13 cellular contexts compared by ENCODE assay signal in the genomic region with DNA sequence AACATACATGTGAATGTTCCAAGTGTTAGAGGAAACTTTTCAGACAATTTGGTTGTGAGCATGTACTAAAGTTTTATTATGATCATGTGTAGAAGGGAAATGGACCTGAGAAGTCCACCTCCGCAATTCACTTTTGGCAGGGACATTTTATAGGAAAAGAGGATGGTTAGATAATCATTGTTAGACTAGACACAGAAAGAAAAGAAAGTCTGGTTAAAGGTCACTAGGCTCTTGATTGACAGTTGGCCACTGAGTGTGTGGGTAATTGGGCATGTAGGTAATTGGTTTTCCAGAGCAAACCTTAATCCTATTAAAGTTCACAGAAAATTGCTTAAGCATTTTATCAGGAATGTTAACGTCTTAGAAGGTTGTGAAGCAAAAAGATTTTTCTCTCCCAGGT.
A peak's percentile ranks its signal among the peaks of the same experiment; 100 is the strongest.
DNase-seq lines count a peak whose midpoint lies in the region; ATAC-seq and TF ChIP-seq lines count a peak whose summit lies in the region.
"Had no signal": no experiment of that assay in that cellular context is flagged by ENCODE, and none has a peak within 500 bp of the region (broad histone marks: within the 10 kb centered on the region; RNA-seq: fewer than 3 reads in every experiment).

No MANE protein-coding gene starts in this region.

- intact Hi-C loops in aorta (cut with DNase I), result loop anchor here in 1 of 2 donors (10.0 kb wide), 1 partner anchor 1117 kb away; no protein-coding TSS in a partner anchor
- intact Hi-C loops in activated CD4-positive, alpha-beta T cell treated with anti-CD3 and anti-CD28 coated beads, Interleukin-2, amount 10 ng/mL, durations not matched to agents 24 days and 14 days (cut with micrococcal nuclease), result no loop called here

- H2AFZ ChIP-seq in neural progenitor cell (replicated peaks), result no peak overlapping the region

- no peak overlapping the region for H3K27ac Mint-ChIP-seq in neural progenitor cell
- no peak overlapping the region for H3K27ac Mint-ChIP-seq in activated CD4-positive, alpha-beta T cell treated with anti-CD3 and anti-CD28 coated beads, Interleukin-2, amount 10 ng/mL, durations not matched to agents 24 days and 14 days
- H3K27ac Mint-ChIP-seq: CD14-positive monocyte; CD8-positive, alpha-beta T cell had no signal

- 88% methylated on average over 2 of the region's 2 CpGs for WGBS in aorta, 2 donors

- no peaks in the 10 kb centered on the region for H3K36me3 Mint-ChIP-seq in neural progenitor cell
- no peaks in the 10 kb centered on the region for H3K36me3 Mint-ChIP-seq in activated CD4-positive, alpha-beta T cell treated with anti-CD3 and anti-CD28 coated beads, Interleukin-2, amount 10 ng/mL, durations not matched to agents 24 days and 14 days (ENCODE audit: low read depth)
- H3K36me3 Mint-ChIP-seq: CD14-positive monocyte; CD8-positive, alpha-beta T cell had no signal

- H3K36me3 ChIP-seq in neural progenitor cell (no peaks in the 10 kb centered on the region), aorta (ENCODE audit: control insufficient read depth in 1 of 2, insufficient read depth in 2 of 2, low read length in 1 of 2) (no peaks in the 10 kb centered on the region)

- no peaks in the 10 kb centered on the region for H3K27me3 ChIP-seq in neural progenitor cell
- no peaks in the 10 kb centered on the region for H3K27me3 ChIP-seq in aorta (ENCODE audit: control insufficient read depth in 1 of 2, insufficient read depth in 2 of 2, low read length in 1 of 2)

- H3K27me3 Mint-ChIP-seq in neural progenitor cell (ENCODE audit: insufficient read depth, low read depth), result peaks cover 8% of the 10 kb centered on the region
- peaks cover 9% of the 10 kb centered on the region for H3K27me3 Mint-ChIP-seq in activated CD4-positive, alpha-beta T cell treated with anti-CD3 and anti-CD28 coated beads, Interleukin-2, amount 10 ng/mL, durations not matched to agents 24 days and 14 days

- peak overlapping the region; percentile 71 for H3K27ac ChIP-seq in neural progenitor cell
- H3K27ac ChIP-seq in aorta (ENCODE audit: low read depth in 1 of 2, low read length in 2 of 2), result no peak overlapping the region

- peaks cover 25% of the 10 kb centered on the region for H3F3A ChIP-seq in neural progenitor cell (ENCODE audit: low read depth)

- H3K4me3 ChIP-seq in neural progenitor cell (no peak overlapping the region), aorta (ENCODE audit: low read length in 2 of 2) (no peak overlapping the region)

- ATAC-seq in aorta (ENCODE audit: low FRiP score), result no peak
- ATAC-seq in HG03457 (IDR thresholded peaks at IDR 0.05; ENCODE audit: unreplicated experiment), result no peak
- ATAC-seq: CD8-positive, alpha-beta T cell had no signal

- peak overlapping the region; percentile 46 for H3K4me2 ChIP-seq in neural progenitor cell

- DNase-seq in NCI-H2227 (lab: John Stamatoyannopoulos, UW; ENCODE audit: unreplicated experiment) (peak; percentile 49), SK-N-DZ (ENCODE audit: low spot score) (peak; percentile 17), left kidney (ENCODE audit: low read depth, low spot score) (peak; percentile 52), neural progenitor cell (ENCODE audit: low spot score) (peak; percentile 64), aorta (no peak), KG1 (lab: John Stamatoyannopoulos, UW) (no peak)
- no peak for DNase-seq in activated CD4-positive, alpha-beta T cell treated with anti-CD3 and anti-CD28 coated beads, Interleukin-2, amount 10 ng/mL, durations not matched to agents 24 days and 14 days
- DNase-seq: CD8-positive, alpha-beta T cell; COR-L47; GF-D8; HCEC 1CT had no signal

- peaks cover 24% of the 10 kb centered on the region for H3K4me1 Mint-ChIP-seq in neural progenitor cell
- no peaks in the 10 kb centered on the region for H3K4me1 Mint-ChIP-seq in activated CD4-positive, alpha-beta T cell treated with anti-CD3 and anti-CD28 coated beads, Interleukin-2, amount 10 ng/mL, durations not matched to agents 24 days and 14 days
- H3K4me1 Mint-ChIP-seq: CD14-positive monocyte had no signal

- no peak overlapping the region for H3K4me3 Mint-ChIP-seq in neural progenitor cell
- H3K4me3 Mint-ChIP-seq in activated CD4-positive, alpha-beta T cell treated with anti-CD3 and anti-CD28 coated beads, Interleukin-2, amount 10 ng/mL, durations not matched to agents 24 days and 14 days, result no peak overlapping the region
- H3K4me3 Mint-ChIP-seq: CD14-positive monocyte; CD8-positive, alpha-beta T cell had no signal

- no peaks in the 10 kb centered on the region for H3K79me2 ChIP-seq in neural progenitor cell (ENCODE audit: low read depth)

- H3K9me3 ChIP-seq in neural progenitor cell (ENCODE audit: low read depth) (no peaks in the 10 kb centered on the region), aorta (ENCODE audit: control insufficient read depth, low read length) (no peaks in the 10 kb centered on the region)

- no peak for TF ChIP-seq CTCF in neural progenitor cell (IDR thresholded peaks at IDR 0.05)

- no peaks in the 10 kb centered on the region for H4K20me1 ChIP-seq in neural progenitor cell (ENCODE audit: low read depth)

- H3K4me1 ChIP-seq in neural progenitor cell, result peaks cover 34% of the 10 kb centered on the region
- no peaks in the 10 kb centered on the region for H3K4me1 ChIP-seq in aorta (ENCODE audit: control insufficient read depth in 1 of 2, insufficient read depth in 2 of 2, low read length in 2 of 2)

- no peaks in the 10 kb centered on the region for H3K9me3 Mint-ChIP-seq in neural progenitor cell
- H3K9me3 Mint-ChIP-seq in activated CD4-positive, alpha-beta T cell treated with anti-CD3 and anti-CD28 coated beads, Interleukin-2, amount 10 ng/mL, durations not matched to agents 24 days and 14 days, result no peaks in the 10 kb centered on the region
- H3K9me3 Mint-ChIP-seq: CD14-positive monocyte; CD8-positive, alpha-beta T cell had no signal

- H3K9ac ChIP-seq in neural progenitor cell, result no peak overlapping the region

Comparison
In these comparisons a context has a peak if more than half of its experiments do, and no peak if none do; other contexts are left out.
1. DNase-seq: peak in NCI-H2227 (single experiment), SK-N-DZ (single experiment), left kidney (single experiment) and neural progenitor cell (single experiment); none in aorta (0 of 2), activated CD4-positive, alpha-beta T cell treated with anti-CD3 and anti-CD28 coated beads, Interleukin-2, amount 10 ng/mL, durations not matched to agents 24 days and 14 days (single experiment) and KG1 (single experiment).